10 cellular contexts compared by ENCODE assay signal in genomic region chr1:28236656-28237331, GRCh38. TPM values are rescaled to one million over a fixed set of nuclear protein-coding genes. Genes with fewer than 3 reads are reported as not detected.
A peak's percentile ranks its signal among the peaks of the same experiment; 100 is the strongest.
DNase-seq lines count a peak whose midpoint lies in the region; ATAC-seq, FAIRE-seq and TF ChIP-seq lines count a peak whose summit lies in the region.
"Had no signal": no experiment of that assay in that cellular context is flagged by ENCODE, and none has a peak within 500 bp of the region (broad histone marks: within the 10 kb centered on the region; RNA-seq: fewer than 3 reads in every experiment).

No MANE protein-coding gene starts in this region.

- peak overlapping the region; percentile 91 for H2AFZ ChIP-seq in astrocyte (ENCODE audit: low read depth, low read length)

- H3K27me3 ChIP-seq in astrocyte (ENCODE audit: insufficient read depth, low read length): no peaks in the 10 kb centered on the region
- no peaks in the 10 kb centered on the region for H3K27me3 ChIP-seq in thoracic aorta (replicated peaks; ENCODE audit: insufficient read depth)

- peak overlapping the region; percentile 93 for H3K4me2 ChIP-seq in astrocyte (ENCODE audit: low read length)

- H4K20me1 ChIP-seq in astrocyte (ENCODE audit: insufficient read depth, low read length): peaks cover 17% of the 10 kb centered on the region

- FAIRE-seq in astrocyte (lab: Jason Lieb, UNC): no peak
- no peak for FAIRE-seq in kidney (lab: Jason Lieb, UNC)
- FAIRE-seq: islet of Langerhans, TTC549 had no signal

- intact Hi-C loops in kidney (cut with DNase I): no loop called here

- H3K79me2 ChIP-seq in astrocyte (ENCODE audit: insufficient read depth, low read length): peaks cover 36% of the 10 kb centered on the region

- H3K9me3 Mint-ChIP-seq in astrocyte (ENCODE audit: unreplicated experiment) (no peaks in the 10 kb centered on the region), osteocyte (ENCODE audit: unreplicated experiment) (no peaks in the 10 kb centered on the region)

- DNase-seq in DMS53 (lab: John Stamatoyannopoulos, UW) (peak; percentile 50), DMS53 treated with DMSO at 0.1 percent for 48 hours (lab: John Stamatoyannopoulos, UW; ENCODE audit: unreplicated experiment) (no peak), astrocyte (ENCODE audit: low read depth) (no peak), kidney (no peak), thoracic aorta (ENCODE audit: low spot score) (no peak), osteocyte (ENCODE audit: extremely low spot score, unreplicated experiment) (no peak), NCI-H187 treated with DMSO at 0.1 percent for 48 hours (lab: John Stamatoyannopoulos, UW) (no peak), A172 (ENCODE audit: low spot score) (no peak)

- H3K9ac ChIP-seq in astrocyte (ENCODE audit: low read length) (peak overlapping the region; percentile 90), kidney (ENCODE audit: low read length in 2 of 2) (peak overlapping the region; percentile 90 to 99)

- H3K4me1 ChIP-seq in astrocyte (ENCODE audit: insufficient read depth, low read length) (peaks cover 16% of the 10 kb centered on the region), kidney (ENCODE audit: control insufficient read depth in 1 of 2, insufficient read depth in 1 of 2, low read depth in 1 of 2, low read length in 2 of 2) (peaks cover 21 to 30% of the 10 kb centered on the region in 2 donors), thoracic aorta (ENCODE audit: control insufficient read depth in 1 of 2, low read depth in 2 of 2) (peaks cover 20 to 33% of the 10 kb centered on the region in 2 donors)

- no peak for ATAC-seq in thoracic aorta (ENCODE audit: insufficient number of reproducible peaks, low FRiP score, low read depth)

- H3K4me3 ChIP-seq in astrocyte (ENCODE audit: insufficient read depth, low read depth, low read length) (peak overlapping the region; percentile 95), kidney (ENCODE audit: low read length in 2 of 2) (peak overlapping the region; percentile 95 to 100), thoracic aorta (peak overlapping the region; percentile 73)

- H3K36me3 Mint-ChIP-seq in astrocyte (ENCODE audit: low read depth, unreplicated experiment): peaks cover 2% of the 10 kb centered on the region
- H3K36me3 Mint-ChIP-seq in osteocyte (ENCODE audit: unreplicated experiment): peaks cover 3% of the 10 kb centered on the region

- H3K36me3 ChIP-seq in astrocyte (ENCODE audit: insufficient read depth, low read length): peaks cover 6% of the 10 kb centered on the region
- H3K36me3 ChIP-seq in kidney (ENCODE audit: control insufficient read depth in 1 of 2, insufficient read depth in 2 of 2, low read length in 2 of 2): no peaks in the 10 kb centered on the region
- no peaks in the 10 kb centered on the region for H3K36me3 ChIP-seq in thoracic aorta

- H3K27ac Mint-ChIP-seq in astrocyte (ENCODE audit: unreplicated experiment) (no peak overlapping the region), osteocyte (ENCODE audit: unreplicated experiment) (no peak overlapping the region)

- no peaks in the 10 kb centered on the region for H3K27me3 Mint-ChIP-seq in astrocyte (ENCODE audit: low read depth, unreplicated experiment)
- no peaks in the 10 kb centered on the region for H3K27me3 Mint-ChIP-seq in osteocyte (ENCODE audit: unreplicated experiment)

- no peaks in the 10 kb centered on the region for H3K9me3 ChIP-seq in astrocyte (ENCODE audit: insufficient read depth, low read depth, low read length)
- no peaks in the 10 kb centered on the region for H3K9me3 ChIP-seq in kidney (ENCODE audit: control insufficient read depth in 1 of 2, low read length in 2 of 2)
- no peaks in the 10 kb centered on the region for H3K9me3 ChIP-seq in thoracic aorta

- peaks cover 4% of the 10 kb centered on the region for H3K4me1 Mint-ChIP-seq in astrocyte (ENCODE audit: low read depth, unreplicated experiment)
- peaks cover 13% of the 10 kb centered on the region for H3K4me1 Mint-ChIP-seq in osteocyte (ENCODE audit: unreplicated experiment)

- H3K4me3 Mint-ChIP-seq in astrocyte (ENCODE audit: unreplicated experiment): no peak overlapping the region
- H3K4me3 Mint-ChIP-seq in osteocyte (ENCODE audit: unreplicated experiment): no peak overlapping the region

- H3K27ac ChIP-seq in astrocyte (ENCODE audit: low read depth, low read length) (peak overlapping the region; percentile 74), kidney (ENCODE audit: low read depth in 2 of 2, low read length in 2 of 2) (peak overlapping the region; percentile 91 to 93), thoracic aorta (peak overlapping the region; percentile 75 to 90)

- TF ChIP-seq CTCF in astrocyte (IDR thresholded peaks at IDR 0.05; ENCODE audit: insufficient read depth, low read depth, low read length) (no peak), kidney (IDR thresholded peaks at IDR 0.05; ENCODE audit: borderline replicate concordance, extremely low read depth, insufficient read depth) (no peak), thoracic aorta (IDR thresholded peaks at IDR 0.05) (no peak), osteocyte (IDR thresholded peaks at IDR 0.05) (no peak)

RNA-seq across cellular contexts. Expression of gene ATP5IF1, which starts 0.9 kb away (rescaled TPM):
- total RNA-seq in astrocyte: 157 and 160 TPM in 2 replicates
- total RNA-seq in kidney: 172 TPM
- 906 TPM for polyA plus RNA-seq in kidney (ENCODE audit: insufficient read depth, low read depth, low replicate concordance)
- total RNA-seq in thoracic aorta: 100 to 1,000 TPM in 1 of 2 donors, 10 to 100 TPM in 1; 90.2 to 133 TPM
- 112 and 113 TPM in 2 replicates for total RNA-seq in osteocyte
- total RNA-seq in A172 (2014; rRNA removed; shearing (Covaris generic)): 216 and 251 TPM in 2 replicates

RNA-seq across cellular contexts. Expression of gene DNAJC8, which starts 4.0 kb away (rescaled TPM):
- total RNA-seq in astrocyte (86.9 and 91.3 TPM in 2 replicates), kidney (71.7 TPM), thoracic aorta (10 to 100 TPM; 33.3 to 60.4 TPM), osteocyte (92.2 and 93.0 TPM in 2 replicates)
- 110 TPM for polyA plus RNA-seq in kidney (ENCODE audit: insufficient read depth, low read depth, low replicate concordance)
- 117 and 123 TPM in 2 replicates for total RNA-seq in A172 (2014; rRNA removed; shearing (Covaris generic))

RNA-seq across cellular contexts. Expression of gene SESN2, which starts 22.5 kb away (rescaled TPM):
- total RNA-seq in astrocyte (74.6 and 78.3 TPM in 2 replicates), kidney (19.4 TPM), thoracic aorta (10 to 100 TPM; 10.9 to 12.6 TPM), osteocyte (31.8 and 32.1 TPM in 2 replicates)
- polyA plus RNA-seq in kidney (ENCODE audit: insufficient read depth, low read depth, low replicate concordance): 22.7 TPM
- total RNA-seq in A172 (2014; rRNA removed; shearing (Covaris generic)): 4.2 and 5.3 TPM in 2 replicates
